Comparison of ENCODE assay signal across 9 cellular contexts in the genomic region with DNA sequence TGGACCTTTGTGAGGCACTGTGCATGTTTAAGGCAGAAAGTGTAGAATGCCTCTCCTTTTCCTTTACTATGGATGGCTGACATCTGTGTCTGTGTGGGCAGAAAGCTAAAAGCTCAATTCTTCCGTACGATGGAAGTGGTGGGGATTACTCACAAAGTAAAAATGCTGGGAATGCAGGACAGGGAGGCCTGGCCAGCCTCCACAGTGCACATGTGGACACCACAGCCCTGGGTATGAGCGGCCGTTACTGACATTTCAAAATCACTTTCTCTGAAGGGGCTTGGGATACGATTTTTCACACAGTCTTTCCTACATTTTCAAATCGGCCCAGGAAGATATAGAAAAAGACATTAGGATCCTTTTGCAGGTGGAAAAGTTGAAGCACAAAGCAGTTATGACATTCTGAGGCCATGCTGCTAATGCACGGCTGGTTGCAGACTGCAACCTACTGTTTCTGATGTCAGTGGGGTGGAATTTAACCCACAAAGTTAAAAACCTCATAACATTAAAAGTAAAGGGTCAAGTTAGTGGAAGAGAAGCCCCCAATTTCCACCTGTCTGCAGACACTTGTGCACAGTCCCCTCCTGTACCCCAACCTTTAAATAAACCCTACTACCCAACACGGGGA. TPM values are rescaled to one million over a fixed set of nuclear protein-coding genes. Genes with fewer than 3 reads are reported as not detected.
DNase-seq lines count a peak whose midpoint lies in the region; ATAC-seq and TF ChIP-seq lines count a peak whose summit lies in the region.
"Had no signal": no experiment of that assay in that cellular context is flagged by ENCODE, and none has a peak within 500 bp of the region (broad histone marks: within the 10 kb centered on the region; RNA-seq: fewer than 3 reads in every experiment).

No MANE protein-coding gene starts in this region.

- no peaks in the 10 kb centered on the region for H3K9me3 Mint-ChIP-seq in stimulated activated naive B cell treated with anti-CD40 and anti-IgM and Interleukin-4, amounts not matched to agents 10 μg/mL and 1 μg/mL and 100 μg/mL, for 72 hours

- H3K36me3 ChIP-seq in psoas muscle (ENCODE audit: insufficient read depth in 1 of 2, low read depth in 1 of 2) = no peaks in the 10 kb centered on the region

- H3K4me1 Mint-ChIP-seq in stimulated activated naive B cell treated with anti-CD40 and anti-IgM and Interleukin-4, amounts not matched to agents 10 μg/mL and 1 μg/mL and 100 μg/mL, for 72 hours = peaks cover 6 to 11% of the 10 kb centered on the region in 2 donors

- no peaks in the 10 kb centered on the region for H3K27me3 Mint-ChIP-seq in stimulated activated naive B cell treated with anti-CD40 and anti-IgM and Interleukin-4, amounts not matched to agents 10 μg/mL and 1 μg/mL and 100 μg/mL, for 72 hours

- peaks cover 50% of the 10 kb centered on the region for H3K4me1 ChIP-seq in foreskin keratinocyte
- peaks cover 3% of the 10 kb centered on the region for H3K4me1 ChIP-seq in psoas muscle

- H3K9me3 ChIP-seq in psoas muscle = no peaks in the 10 kb centered on the region

- TF ChIP-seq CTCF in foreskin keratinocyte (conservative IDR thresholded peaks at IDR 0.05) = no peak
- no peak for TF ChIP-seq CTCF in psoas muscle (IDR thresholded peaks at IDR 0.05)

- H3K4me3 ChIP-seq in psoas muscle = no peak overlapping the region

- WGBS in psoas muscle, 3 donors = 47 to 61% (median 56%) methylated on average over 8 of the region's 8 CpGs

- DNase-seq in Caki2 (ENCODE audit: low read depth) (peak; percentile 66), SW480 (ENCODE audit: low spot score) (peak; percentile 84), foreskin keratinocyte (peak; percentile 76 to 83), psoas muscle (peak; percentile 69 to 77), SIG-M5 (lab: John Stamatoyannopoulos, UW) (no peak)
- DNase-seq in stimulated activated naive B cell treated with anti-CD40 and anti-IgM and Interleukin-4, amounts not matched to agents 10 μg/mL and 1 μg/mL and 100 μg/mL, for 72 hours = no peak
- DNase-seq: glutamatergic neuron had no signal

- H3K36me3 Mint-ChIP-seq in stimulated activated naive B cell treated with anti-CD40 and anti-IgM and Interleukin-4, amounts not matched to agents 10 μg/mL and 1 μg/mL and 100 μg/mL, for 72 hours = peaks cover 48 to 54% of the 10 kb centered on the region in 2 donors

- no peak overlapping the region for H3K4me3 Mint-ChIP-seq in stimulated activated naive B cell treated with anti-CD40 and anti-IgM and Interleukin-4, amounts not matched to agents 10 μg/mL and 1 μg/mL and 100 μg/mL, for 72 hours

- in situ Hi-C loops in Caki2 (cut with HindIII; ENCODE audit: low pct_unique_long_range_greater_than_20kb, low sequenced_read_pairs) = no loop called here

- intact Hi-C loops in psoas muscle (cut with DNase I) = no loop called here

- ATAC-seq in foreskin keratinocyte = peak; percentile 55
- ATAC-seq in psoas muscle = peak in 3 of 4 donors; percentile 52 to 67 (median 53)
- ATAC-seq in stimulated activated naive B cell treated with anti-CD40 and anti-IgM and Interleukin-4, amounts not matched to agents 10 μg/mL and 1 μg/mL and 100 μg/mL, for 72 hours (replicated peaks) = no peak
- ATAC-seq in GM18909 (IDR thresholded peaks at IDR 0.05; ENCODE audit: poor library complexity, unreplicated experiment) = no peak
- ATAC-seq in GM21367 (IDR thresholded peaks at IDR 0.05; ENCODE audit: unreplicated experiment) = no peak

- H3K27ac ChIP-seq in foreskin keratinocyte (no peak overlapping the region), psoas muscle (peak overlapping the region; percentile 57)

- H3K27me3 ChIP-seq in foreskin keratinocyte = no peaks in the 10 kb centered on the region
- H3K27me3 ChIP-seq in psoas muscle (ENCODE audit: insufficient read depth in 3 of 3, low read length in 2 of 3) = no peaks in the 10 kb centered on the region

- H3K27ac Mint-ChIP-seq in stimulated activated naive B cell treated with anti-CD40 and anti-IgM and Interleukin-4, amounts not matched to agents 10 μg/mL and 1 μg/mL and 100 μg/mL, for 72 hours = no peak overlapping the region

RNA-seq across cellular contexts. Expression of a gene that starts 27.9 kb away (rescaled TPM):
- total RNA-seq in Caki2 (2014; rRNA removed; shearing (Covaris generic); ENCODE audit: low replicate concordance) = 3.0 and 3.8 TPM in 2 replicates
- total RNA-seq in foreskin keratinocyte (52.5 and 52.9 TPM in 2 replicates), psoas muscle (1 to 10 TPM; 5.3 to 9.6 (median 6.3) TPM)
- polyA plus RNA-seq in foreskin keratinocyte (29.1 and 31.7 TPM in 2 replicates), psoas muscle (1 to 10 TPM; 1.7 to 4.8 (median 2.2) TPM)

RNA-seq across cellular contexts. Expression of a gene that starts 50.6 kb away (rescaled TPM):
- total RNA-seq in Caki2 (2014; rRNA removed; shearing (Covaris generic); ENCODE audit: low replicate concordance) = not detected in 2 replicates
- total RNA-seq in foreskin keratinocyte (0.63 and 1.4 TPM in 2 replicates), psoas muscle (under 1 TPM; 0.15 to 0.47 (median 0.29) TPM)
- polyA plus RNA-seq in foreskin keratinocyte (0.35 and 1.1 TPM in 2 replicates), psoas muscle (under 1 TPM; 0.10 to 0.29 (median 0.13) TPM)

Comparison
In these comparisons a context has a peak if more than half of its experiments do, and no peak if none do; other contexts are left out.
1. DNase-seq: peak in Caki2 (single experiment), SW480 (single experiment), foreskin keratinocyte (2 of 2) and psoas muscle (2 of 2); none in stimulated activated naive B cell treated with anti-CD40 and anti-IgM and Interleukin-4, amounts not matched to agents 10 μg/mL and 1 μg/mL and 100 μg/mL, for 72 hours (single experiment) and SIG-M5 (single experiment).
2. ATAC-seq: peak in foreskin keratinocyte (single experiment) and psoas muscle (3 of 4); none in stimulated activated naive B cell treated with anti-CD40 and anti-IgM and Interleukin-4, amounts not matched to agents 10 μg/mL and 1 μg/mL and 100 μg/mL, for 72 hours (0 of 2), GM18909 (single experiment) and GM21367 (single experiment).